1 cellular context compared by ENCODE assay signal in the genomic region with DNA sequence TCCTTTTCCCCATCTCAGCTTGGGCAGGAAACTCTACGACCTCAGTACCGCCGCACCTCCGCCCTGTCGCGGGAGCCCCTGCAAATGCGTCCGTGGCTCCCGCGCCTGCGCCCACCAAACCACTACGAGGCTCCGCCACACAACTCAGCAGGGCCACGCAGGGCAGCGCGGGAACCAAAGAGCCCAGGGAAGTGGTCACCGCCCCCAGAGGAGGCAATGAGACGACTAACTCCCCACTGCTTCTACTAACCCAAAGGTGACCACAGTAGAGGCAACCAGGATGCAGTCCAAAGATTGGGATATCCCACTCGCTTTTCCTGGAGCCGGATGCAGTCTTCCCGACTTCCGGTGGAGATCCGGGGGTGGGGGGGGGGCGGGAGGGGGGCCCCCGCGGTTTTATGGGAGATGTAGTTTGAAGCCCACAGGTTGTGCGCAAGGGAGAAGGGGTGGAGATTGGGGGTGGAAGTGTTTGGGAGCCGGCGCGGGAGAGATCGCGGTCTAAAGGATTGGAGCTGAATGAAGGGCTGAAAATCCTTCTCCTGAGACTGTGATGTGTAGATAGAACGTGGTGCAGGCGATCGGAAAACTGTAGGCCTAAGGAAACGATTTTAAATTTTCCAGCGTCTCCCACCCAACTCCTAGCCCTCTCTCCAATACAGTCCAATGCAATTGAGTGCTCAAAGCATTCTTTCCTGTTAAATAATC.
TF ChIP-seq lines count a peak whose summit lies in the region.

A gene (minus strand): TSS at position 337 of the 705 bp plus-strand sequence. CDS start 2,541 bp downstream, outside the sequence.

TF ChIP-seq in IMR-90, 13 proteins besides CTCF, POLR2A, EP300 and RAD21 (continued from another document):
- TF ChIP-seq, protein P1, sequence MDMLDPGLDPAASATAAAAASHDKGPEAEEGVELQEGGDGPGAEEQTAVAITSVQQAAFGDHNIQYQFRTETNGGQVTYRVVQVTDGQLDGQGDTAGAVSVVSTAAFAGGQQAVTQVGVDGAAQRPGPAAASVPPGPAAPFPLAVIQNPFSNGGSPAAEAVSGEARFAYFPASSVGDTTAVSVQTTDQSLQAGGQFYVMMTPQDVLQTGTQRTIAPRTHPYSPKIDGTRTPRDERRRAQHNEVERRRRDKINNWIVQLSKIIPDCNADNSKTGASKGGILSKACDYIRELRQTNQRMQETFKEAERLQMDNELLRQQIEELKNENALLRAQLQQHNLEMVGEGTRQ (IDR thresholded peaks at IDR 0.05; ENCODE audit: low read depth, low read length): no peak
- TF ChIP-seq RFX5 (IDR thresholded peaks at IDR 0.05; ENCODE audit: low read depth, low read length) (no peak), MAZ (IDR thresholded peaks at IDR 0.05; ENCODE audit: borderline replicate concordance, low read depth, low read length) (no peak; the same call in 1 of the 2 replicates), SMC3 (IDR thresholded peaks at IDR 0.05; ENCODE audit: low read depth, low read length) (no peak), CHD1 (IDR thresholded peaks at IDR 0.05; ENCODE audit: low read depth, low read length) (no peak), CEBPB (IDR thresholded peaks at IDR 0.05; ENCODE audit: low read depth, low read length) (no peak), MAFK (IDR thresholded peaks at IDR 0.05; ENCODE audit: low read depth, low read length) (no peak), FOS (IDR thresholded peaks at IDR 0.05; ENCODE audit: low read depth, low read length) (no peak)
